17 cellular contexts compared by ENCODE assay signal in the genomic region with DNA sequence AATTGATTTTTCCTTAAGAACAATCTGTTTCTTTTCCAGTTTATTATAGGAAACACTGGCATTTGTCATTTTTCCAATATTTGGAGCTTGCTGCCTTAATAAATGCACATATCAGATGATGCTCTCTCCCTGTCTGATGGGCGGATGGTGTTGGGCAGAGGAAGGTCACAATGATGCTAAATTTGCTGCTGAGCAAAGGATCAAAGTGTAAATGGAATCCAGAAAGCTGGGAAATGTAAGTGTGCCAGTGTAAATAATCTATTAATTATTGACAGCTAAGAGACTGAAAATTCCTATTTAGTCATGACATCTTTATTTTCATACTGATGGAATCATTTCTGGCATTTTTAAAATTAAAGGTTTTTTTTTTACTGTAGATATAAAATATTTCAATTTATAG.
DNase-seq lines count a peak whose midpoint lies in the region; ATAC-seq, FAIRE-seq and TF ChIP-seq lines count a peak whose summit lies in the region.
"Had no signal": no experiment of that assay in that cellular context is flagged by ENCODE, and none has a peak within 500 bp of the region (broad histone marks: within the 10 kb centered on the region; RNA-seq: fewer than 3 reads in every experiment).

No MANE protein-coding gene starts in this region.

- ATAC-seq in HepG2 (no peak), GM21737 (IDR thresholded peaks at IDR 0.05; ENCODE audit: unreplicated experiment) (no peak), HG02623 (IDR thresholded peaks at IDR 0.05; ENCODE audit: unreplicated experiment) (no peak)
- ATAC-seq: GM12878 had no signal

- H3K4me1 ChIP-seq in liver (ENCODE audit: control insufficient read depth in 4 of 4, insufficient read depth in 4 of 4, low read length in 3 of 4) (peaks cover 0 to 5% (median 0%) of the 10 kb centered on the region in 4 donors), HepG2 (ENCODE audit: insufficient read depth, low read length) (no peaks in the 10 kb centered on the region)

- POLR2A ChIA-PET in HepG2 (lab: Yijun Ruan, JAX) = no interaction called here

- H3K4me2 ChIP-seq in HepG2 (ENCODE audit: low read depth, low read length) = no peak overlapping the region

- no TSS peak for BruUV-seq in HepG2 (replicated peaks; lab: Mats Ljungman, UMichigan)

- H3K36me3 ChIP-seq in liver (ENCODE audit: control insufficient read depth in 4 of 4, insufficient read depth in 3 of 4, low read depth in 1 of 4, low read length in 3 of 4) = no peaks in the 10 kb centered on the region
- H3K36me3 ChIP-seq in HepG2 (replicated peaks in 1 of 2; ENCODE audit: control insufficient read depth in 1 of 2, insufficient read depth in 2 of 2, low read length in 2 of 2) = no peaks in the 10 kb centered on the region
- H3K36me3 ChIP-seq: BE2C, HAP-1 had no signal

- CTCF ChIA-PET in HepG2 (lab: Yijun Ruan, JAX; ENCODE audit: low intra/inter-chr PET ratio, low total read pairs) = no interaction called here

- H3K4me3 ChIP-seq in liver (ENCODE audit: low read depth in 1 of 3, low read length in 3 of 3) = no peak overlapping the region
- no peak overlapping the region for H3K4me3 ChIP-seq in HepG2 (replicated peaks in 1 of 3; ENCODE audit: insufficient read depth in 1 of 3, low read depth in 2 of 3, low read length in 3 of 3)
- H3K4me3 ChIP-seq: GM12878, HAP-1 had no signal

- no peaks in the 10 kb centered on the region for H3K36me3 Mint-ChIP-seq in glutamatergic neuron (ENCODE audit: unreplicated experiment)
- no peaks in the 10 kb centered on the region for H3K36me3 Mint-ChIP-seq in progenitor cell of endocrine pancreas (ENCODE audit: insufficient read depth)
- H3K36me3 Mint-ChIP-seq: CD4-positive, CD25-positive, alpha-beta regulatory T cell had no signal

- DNase-seq in HepG2 (ENCODE audit: low spot score) (no peak), glutamatergic neuron (no peak), progenitor cell of endocrine pancreas (ENCODE audit: low spot score, unreplicated experiment) (no peak), COLO829 (ENCODE audit: low spot score) (no peak)
- DNase-seq: 8988T; BE2C; C1 segment of cervical spinal cord; CD4-positive, CD25-positive, alpha-beta regulatory T cell; DMS153; DND-41; EL had no signal

- peaks cover 1% of the 10 kb centered on the region for H3K27me3 Mint-ChIP-seq in glutamatergic neuron (ENCODE audit: unreplicated experiment)
- no peaks in the 10 kb centered on the region for H3K27me3 Mint-ChIP-seq in progenitor cell of endocrine pancreas

- H2AFZ ChIP-seq in HepG2 (ENCODE audit: low read length) = no peak overlapping the region

- WGBS in liver = 39% methylated on average over 1 of the region's 1 CpG
- 0% methylated on average over 1 of the region's 1 CpG for WGBS in HepG2 (ENCODE audit: low lambda C conversion rate)

- no peaks in the 10 kb centered on the region for H3K79me2 ChIP-seq in HepG2 (ENCODE audit: insufficient read depth, low read length)

- TF ChIP-seq EP300 in HepG2 (IDR thresholded peaks at IDR 0.05; ENCODE audit: low read depth in 2 of 2, low read length in 2 of 2) = no peak
- TF ChIP-seq EP300 in HepG2 (CRISPR knock-in tag; IDR thresholded peaks at IDR 0.05; ENCODE audit: borderline replicate concordance) = no peak

- no peak for TF ChIP-seq CTCF in liver (IDR thresholded peaks at IDR 0.05; ENCODE audit: low read depth, low read length, missing input control)
- TF ChIP-seq CTCF in HepG2 (CRISPR knock-in tag; IDR thresholded peaks at IDR 0.05) = no peak
- TF ChIP-seq CTCF in glutamatergic neuron (IDR thresholded peaks at IDR 0.05; ENCODE audit: partially characterized antibody, unreplicated experiment) = no peak
- TF ChIP-seq CTCF in progenitor cell of endocrine pancreas (IDR thresholded peaks at IDR 0.05; ENCODE audit: unreplicated experiment) = no peak

- peak overlapping the region; percentile 19 for H3K27ac Mint-ChIP-seq in glutamatergic neuron (ENCODE audit: unreplicated experiment)
- peak overlapping the region; percentile 5 for H3K27ac Mint-ChIP-seq in progenitor cell of endocrine pancreas
- H3K27ac Mint-ChIP-seq: CD4-positive, CD25-positive, alpha-beta regulatory T cell had no signal

- H3K9ac ChIP-seq in liver (ENCODE audit: low read depth in 1 of 2, low read length in 2 of 2) = no peak overlapping the region
- no peak overlapping the region for H3K9ac ChIP-seq in HepG2 (ENCODE audit: insufficient read depth, low read depth, low read length)

- intact Hi-C loops in HepG2 (cut with micrococcal nuclease; ENCODE audit: unreplicated experiment) = no loop called here

- no peak for TF ChIP-seq POLR2A in HepG2 (IDR thresholded peaks at IDR 0.05; ENCODE audit: insufficient read depth in 1 of 2, low read depth in 2 of 2, low read length in 2 of 2)

- H3K27me3 ChIP-seq in liver (ENCODE audit: control insufficient read depth in 4 of 4, insufficient read depth in 4 of 4, low read length in 3 of 4) (no peaks in the 10 kb centered on the region), HepG2 (ENCODE audit: control insufficient read depth in 1 of 2, insufficient read depth in 2 of 2, low read length in 2 of 2) (no peaks in the 10 kb centered on the region)
- H3K27me3 ChIP-seq: BE2C had no signal

- H3K9me3 Mint-ChIP-seq in glutamatergic neuron (ENCODE audit: unreplicated experiment) (no peaks in the 10 kb centered on the region), progenitor cell of endocrine pancreas (ENCODE audit: low read depth) (no peaks in the 10 kb centered on the region)
- H3K9me3 Mint-ChIP-seq: CD4-positive, CD25-positive, alpha-beta regulatory T cell had no signal

- H3K4me3 Mint-ChIP-seq in glutamatergic neuron (ENCODE audit: unreplicated experiment) (peak overlapping the region; percentile 9), progenitor cell of endocrine pancreas (ENCODE audit: low read depth) (no peak overlapping the region)
- H3K4me3 Mint-ChIP-seq: CD4-positive, CD25-positive, alpha-beta regulatory T cell had no signal

- peaks cover 12% of the 10 kb centered on the region for H3K4me1 Mint-ChIP-seq in glutamatergic neuron (ENCODE audit: low read depth, unreplicated experiment)
- peaks cover 8% of the 10 kb centered on the region for H3K4me1 Mint-ChIP-seq in progenitor cell of endocrine pancreas (ENCODE audit: low read depth)
- H3K4me1 Mint-ChIP-seq: CD4-positive, CD25-positive, alpha-beta regulatory T cell had no signal

- TF ChIP-seq RAD21 in liver (IDR thresholded peaks at IDR 0.05) (peak; percentile 13 to 21), HepG2 (CRISPR knock-in tag; IDR thresholded peaks at IDR 0.05) (no peak)

- no peaks in the 10 kb centered on the region for H3K9me3 ChIP-seq in liver (ENCODE audit: control insufficient read depth in 4 of 4, low read length in 3 of 4)
- no peaks in the 10 kb centered on the region for H3K9me3 ChIP-seq in HepG2 (ENCODE audit: low read length)
- H3K9me3 ChIP-seq: BE2C, HAP-1 had no signal

- no peaks in the 10 kb centered on the region for H4K20me1 ChIP-seq in HepG2 (ENCODE audit: insufficient read depth, low read length)

- no peak for FAIRE-seq in HepG2 (lab: Jason Lieb, UNC)
- FAIRE-seq: GM12878, H1 had no signal

- H3K27ac ChIP-seq in liver (ENCODE audit: low read depth in 1 of 2, low read length in 2 of 2) (no peak overlapping the region), HepG2 (ENCODE audit: extremely low read length, insufficient read depth, low read length) (no peak overlapping the region)

- in situ Hi-C loops in HepG2 (cut with HindIII; ENCODE audit: extremely low pct_ligation_motif_present, low pct_unique_long_range_greater_than_20kb) = loop anchor here (10.0 kb wide), 1 partner anchor 1090 kb away; no protein-coding TSS in a partner anchor

TF ChIP-seq in liver, 16 proteins besides CTCF, POLR2A, EP300 and RAD21 (continues in another document):
- TF ChIP-seq, protein P1, sequence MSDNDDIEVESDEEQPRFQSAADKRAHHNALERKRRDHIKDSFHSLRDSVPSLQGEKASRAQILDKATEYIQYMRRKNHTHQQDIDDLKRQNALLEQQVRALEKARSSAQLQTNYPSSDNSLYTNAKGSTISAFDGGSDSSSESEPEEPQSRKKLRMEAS (IDR thresholded peaks at IDR 0.05) = no peak
- TF ChIP-seq EGR1 (IDR thresholded peaks at IDR 0.05; ENCODE audit: low read depth in 2 of 2) (no peak), FOXA2 (IDR thresholded peaks at IDR 0.05) (peak; percentile 66), FOXA1 (IDR thresholded peaks at IDR 0.05) (peak; percentile 39)

TF ChIP-seq in HepG2, 621 proteins besides CTCF, POLR2A, EP300 and RAD21 (continues in another document):
- TF ChIP-seq RAD51 (IDR thresholded peaks at IDR 0.05; ENCODE audit: borderline replicate concordance) (no peak), SRF (IDR thresholded peaks at IDR 0.05; ENCODE audit: low read depth, low read length) (no peak), ZNF329 (CRISPR knock-in tag; IDR thresholded peaks at IDR 0.05; ENCODE audit: low read depth) (no peak), SRY (CRISPR knock-in tag; IDR thresholded peaks at IDR 0.05) (no peak), ZFP37 (CRISPR knock-in tag; IDR thresholded peaks at IDR 0.05; ENCODE audit: borderline replicate concordance) (no peak), ZNF775 (CRISPR knock-in tag; IDR thresholded peaks at IDR 0.05; ENCODE audit: borderline replicate concordance) (no peak), ZNF3 (CRISPR knock-in tag; IDR thresholded peaks at IDR 0.05) (no peak), SP5 (CRISPR knock-in tag; IDR thresholded peaks at IDR 0.05; ENCODE audit: borderline replicate concordance, low read depth) (no peak), ZNF776 (CRISPR knock-in tag; IDR thresholded peaks at IDR 0.05) (no peak), SNAPC2 (CRISPR knock-in tag; IDR thresholded peaks at IDR 0.05) (no peak)
- TF ChIP-seq, protein P2, sequence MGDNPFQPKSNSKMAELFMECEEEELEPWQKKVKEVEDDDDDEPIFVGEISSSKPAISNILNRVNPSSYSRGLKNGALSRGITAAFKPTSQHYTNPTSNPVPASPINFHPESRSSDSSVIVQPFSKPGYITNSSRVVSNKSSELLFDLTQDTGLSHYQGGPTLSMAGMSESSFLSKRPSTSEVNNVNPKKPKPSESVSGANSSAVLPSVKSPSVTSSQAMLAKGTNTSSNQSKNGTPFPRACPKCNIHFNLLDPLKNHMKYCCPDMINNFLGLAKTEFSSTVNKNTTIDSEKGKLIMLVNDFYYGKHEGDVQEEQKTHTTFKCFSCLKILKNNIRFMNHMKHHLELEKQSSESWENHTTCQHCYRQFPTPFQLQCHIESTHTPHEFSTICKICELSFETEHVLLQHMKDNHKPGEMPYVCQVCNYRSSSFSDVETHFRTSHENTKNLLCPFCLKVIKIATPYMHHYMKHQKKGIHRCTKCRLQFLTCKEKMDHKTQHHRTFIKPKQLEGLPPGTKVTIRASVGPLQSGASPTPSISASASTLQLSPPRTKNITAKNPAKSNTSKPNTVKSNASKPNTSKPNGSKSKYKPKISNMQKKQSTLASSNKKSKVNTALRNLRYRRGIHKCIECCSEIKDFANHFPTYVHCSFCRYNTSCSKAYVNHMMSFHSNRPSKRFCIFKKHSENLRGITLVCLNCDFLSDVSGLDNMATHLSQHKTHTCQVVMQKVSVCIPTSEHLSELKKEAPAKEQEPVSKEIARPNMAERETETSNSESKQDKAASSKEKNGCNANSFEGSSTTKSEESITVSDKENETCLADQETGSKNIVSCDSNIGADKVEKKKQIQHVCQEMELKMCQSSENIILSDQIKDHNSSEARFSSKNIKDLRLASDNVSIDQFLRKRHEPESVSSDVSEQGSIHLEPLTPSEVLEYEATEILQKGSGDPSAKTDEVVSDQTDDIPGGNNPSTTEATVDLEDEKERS (CRISPR knock-in tag; IDR thresholded peaks at IDR 0.05) = no peak
